8 cellular contexts compared by ENCODE assay signal in genomic region chr10:61140765-61141392, GRCh38.
DNase-seq lines count a peak whose midpoint lies in the region; ATAC-seq and TF ChIP-seq lines count a peak whose summit lies in the region.

No MANE protein-coding gene starts in this region.

- H3K4me3 ChIP-seq in AG09309 (ENCODE audit: control insufficient read depth, low read depth, low read length) (no peak overlapping the region), Karpas-422 (ENCODE audit: low read length) (no peak overlapping the region), SK-N-MC (no peak overlapping the region), foreskin fibroblast (ENCODE audit: low read depth in 1 of 2, low read length in 2 of 2) (no peak overlapping the region)

- H2AFZ ChIP-seq in Karpas-422 (ENCODE audit: low read length) = no peak overlapping the region

- no peak overlapping the region for H3K9ac ChIP-seq in Karpas-422 (ENCODE audit: low read length)
- no peak overlapping the region for H3K9ac ChIP-seq in SK-N-MC (ENCODE audit: insufficient read length)

- H3K36me3 Mint-ChIP-seq in osteocyte (ENCODE audit: unreplicated experiment) = peaks cover 1% of the 10 kb centered on the region

- H3K36me3 ChIP-seq in Karpas-422 (ENCODE audit: insufficient read depth, low read length) (no peaks in the 10 kb centered on the region), SK-N-MC (ENCODE audit: insufficient read depth, low read length) (no peaks in the 10 kb centered on the region)

- no peaks in the 10 kb centered on the region for H3K4me1 ChIP-seq in Karpas-422 (ENCODE audit: low read length)

- no peak overlapping the region for H3K27ac Mint-ChIP-seq in osteocyte (ENCODE audit: unreplicated experiment)

- H3K27ac ChIP-seq in Karpas-422 (ENCODE audit: low read length) = no peak overlapping the region
- no peak overlapping the region for H3K27ac ChIP-seq in SK-N-MC

- no peaks in the 10 kb centered on the region for H3K79me2 ChIP-seq in Karpas-422 (ENCODE audit: low read length)

- TF ChIP-seq CTCF in AG09309 (IDR thresholded peaks at IDR 0.05; ENCODE audit: control insufficient read depth, insufficient read depth, low read depth, low read length, missing control alignments) (peak; percentile 55), foreskin fibroblast (IDR thresholded peaks at IDR 0.05; ENCODE audit: low read depth, low read length) (peak; percentile 51), osteocyte (IDR thresholded peaks at IDR 0.05) (peak; percentile 80)

- H3K4me1 Mint-ChIP-seq in osteocyte (ENCODE audit: unreplicated experiment) = peaks cover 34% of the 10 kb centered on the region

- peak; percentile 45 for ATAC-seq in GM18508 (IDR thresholded peaks at IDR 0.05; ENCODE audit: insufficient read depth, unreplicated experiment)
- ATAC-seq in HG02884 (IDR thresholded peaks at IDR 0.05; ENCODE audit: unreplicated experiment) = no peak
- no peak for ATAC-seq in HG03457 (IDR thresholded peaks at IDR 0.05; ENCODE audit: unreplicated experiment)

- H3K4me3 Mint-ChIP-seq in osteocyte (ENCODE audit: unreplicated experiment) = no peak overlapping the region

- H4K20me1 ChIP-seq in Karpas-422 (ENCODE audit: insufficient read depth, low read depth, low read length) = no peaks in the 10 kb centered on the region

- no peaks in the 10 kb centered on the region for H3K9me3 ChIP-seq in Karpas-422 (ENCODE audit: low read length)
- no peaks in the 10 kb centered on the region for H3K9me3 ChIP-seq in SK-N-MC (ENCODE audit: low read depth, low read length)

- H3K27me3 ChIP-seq in Karpas-422 (ENCODE audit: low read length) = no peaks in the 10 kb centered on the region

- peaks cover 8% of the 10 kb centered on the region for H3K9me3 Mint-ChIP-seq in osteocyte (ENCODE audit: unreplicated experiment)

- DNase-seq in AG09309 (ENCODE audit: low read depth) = peak; percentile 44
- peak; percentile 75 for DNase-seq in Karpas-422
- peak; percentile 72 for DNase-seq in SK-N-MC (ENCODE audit: low read depth, low spot score)
- peak; percentile 46 to 81 for DNase-seq in foreskin fibroblast
- DNase-seq in osteocyte (ENCODE audit: extremely low spot score, unreplicated experiment) = no peak

- no peak overlapping the region for H3K4me2 ChIP-seq in Karpas-422 (ENCODE audit: low read depth, low read length, poor library complexity, severe bottlenecking)

- no peaks in the 10 kb centered on the region for H3K9me2 ChIP-seq in Karpas-422 (replicated peaks; ENCODE audit: insufficient read depth, low read length)

- H3K27me3 Mint-ChIP-seq in osteocyte (ENCODE audit: unreplicated experiment) = no peaks in the 10 kb centered on the region
